25 cellular contexts compared by ENCODE assay signal in the genomic region with DNA sequence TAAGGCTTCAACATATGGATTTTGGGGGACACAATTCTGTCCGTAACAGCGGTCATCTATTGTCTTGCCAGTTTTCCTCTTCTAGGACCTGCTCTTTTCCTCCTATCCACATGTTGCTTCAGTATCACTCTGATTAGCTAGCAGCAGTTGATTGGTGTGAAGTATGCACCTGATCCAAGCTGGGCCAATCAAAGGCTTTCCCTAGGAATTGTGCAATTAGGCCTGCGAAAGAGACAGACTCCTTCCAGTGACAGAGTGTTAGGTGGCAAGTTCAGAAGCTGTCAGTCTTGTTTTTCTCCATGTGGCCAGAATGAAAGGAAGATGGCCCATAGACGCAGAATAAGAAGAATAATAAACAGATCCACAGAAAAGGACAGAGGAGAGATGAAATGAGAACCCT. TPM values are rescaled to one million over a fixed set of nuclear protein-coding genes. Genes with fewer than 3 reads are reported as not detected.
"Had no signal": no experiment of that assay in that cellular context is flagged by ENCODE, and none has a peak within 500 bp of the region (broad histone marks: within the 10 kb centered on the region; RNA-seq: fewer than 3 reads in every experiment).

No MANE protein-coding gene starts in this region.

- H3K27ac Mint-ChIP-seq: activated T-cell treated with anti-CD3 and anti-CD28 coated beads, Interleukin-2, amount 50 U/mL, for 72 hours; mesothelial cell of epicardium; nephron had no signal

- ATAC-seq: activated T-cell treated with anti-CD3 and anti-CD28 coated beads, Interleukin-2, amount 50 U/mL, for 72 hours had no signal

- H3K27me3 ChIP-seq: breast epithelium, esophagus muscularis mucosa, neutrophil, ovary, SJCRH30, thyroid gland had no signal

- H3K9me3 ChIP-seq: breast epithelium, neutrophil, ovary, prostate gland, SJCRH30, thyroid gland had no signal

- DNase-seq: activated CD8-positive, alpha-beta memory T cell treated with anti-CD3 and anti-CD28 coated beads, Interleukin-2, amount 50 U/mL, for 48 hours; activated gamma-delta T cell; activated T-cell treated with anti-CD3 and anti-CD28 coated beads, Interleukin-2, amount 50 U/mL, for 72 hours; effector memory CD4-positive, alpha-beta T cell; hippocampal formation; left ventricle myocardium inferior; mammary epithelial cell; ovary; SJCRH30; stimulated activated CD4-positive, alpha-beta T cell treated with anti-CD3 and anti-CD28 coated beads, Interleukin-2, amount 100 ng/mL, for 48 hours; stimulated activated naive CD4-positive, alpha-beta T cell; substantia nigra; T-cell; thyroid gland had no signal

- H3K4me1 Mint-ChIP-seq: mesothelial cell of epicardium, nephron had no signal

- H3K36me3 Mint-ChIP-seq: mesothelial cell of epicardium, T-cell had no signal

- H3K27me3 Mint-ChIP-seq: central memory CD8-positive, alpha-beta T cell; T-cell had no signal

- H3K27ac ChIP-seq: breast epithelium, esophagus muscularis mucosa, left ventricle myocardium inferior, neutrophil, ovary, prostate gland, SJCRH30, thyroid gland had no signal

- H3K4me3 Mint-ChIP-seq: central memory CD8-positive, alpha-beta T cell; mesothelial cell of epicardium; nephron; T-cell had no signal

- FAIRE-seq: colon, frontal cortex, TTC549 had no signal

- H3K36me3 ChIP-seq: breast epithelium, esophagus muscularis mucosa, left ventricle myocardium inferior, neutrophil, ovary, prostate gland, SJCRH30, thyroid gland had no signal

- H3K4me1 ChIP-seq: breast epithelium, esophagus muscularis mucosa, left ventricle myocardium inferior, prostate gland, SJCRH30, thyroid gland had no signal

- H3K4me3 ChIP-seq: breast epithelium, esophagus muscularis mucosa, left ventricle myocardium inferior, ovary, prostate gland, SJCRH30, thyroid gland had no signal

- H3K9me3 Mint-ChIP-seq: central memory CD8-positive, alpha-beta T cell had no signal

RNA-seq across cellular contexts. Expression of a gene that starts 34.1 kb away (rescaled TPM):
- total RNA-seq: dermis microvascular lymphatic vessel endothelial cell, SJCRH30 had no signal
